In genomic region chr5:9363026-9363793, GRCh38 we compare ENCODE assay signal across 10 cellular contexts.
DNase-seq lines count a peak whose midpoint lies in the region; ATAC-seq and TF ChIP-seq lines count a peak whose summit lies in the region.
"Had no signal": no experiment of that assay in that cellular context is flagged by ENCODE, and none has a peak within 500 bp of the region (broad histone marks: within the 10 kb centered on the region; RNA-seq: fewer than 3 reads in every experiment).

No MANE protein-coding gene starts in this region.

- ATAC-seq in GM19455 (IDR thresholded peaks at IDR 0.05; ENCODE audit: unreplicated experiment): peak; percentile 70
- peak; percentile 38 for ATAC-seq in HG03064 (IDR thresholded peaks at IDR 0.05; ENCODE audit: low read depth, unreplicated experiment)
- ATAC-seq in activated CD8-positive, alpha-beta memory T cell treated with anti-CD3 and anti-CD28 coated beads, Interleukin-2, amount 10 ng/mL, durations not matched to agents 7 days and 5 days: no peak
- ATAC-seq: stimulated activated naive CD8-positive, alpha-beta T cell treated with anti-CD3 and anti-CD28 coated beads, Interleukin-15, Interleukin-2, amounts not matched to agents 100 U/mL and 50 U/mL, for 24 hours had no signal

- H3K27me3 Mint-ChIP-seq in activated CD8-positive, alpha-beta memory T cell treated with anti-CD3 and anti-CD28 coated beads, Interleukin-2, amount 10 ng/mL, durations not matched to agents 7 days and 5 days: no peaks in the 10 kb centered on the region

- CTCF ChIA-PET in GM10248 (lab: Yijun Ruan, JAX): interaction anchor here (0.6 to 5.3 kb wide), 11 partner anchors 9 to 181 kb away, joined by 3 to 45 read pairs (median 4); partner anchors contain the start of gene SEMA5A
- CTCF ChIA-PET in activated CD8-positive, alpha-beta memory T cell treated with anti-CD3 and anti-CD28 coated beads, Interleukin-2, amount 10 ng/mL, durations not matched to agents 7 days and 5 days (lab: Charles Lee): no interaction called here

- no peak overlapping the region for H3K27ac Mint-ChIP-seq in activated CD8-positive, alpha-beta memory T cell treated with anti-CD3 and anti-CD28 coated beads, Interleukin-2, amount 10 ng/mL, durations not matched to agents 7 days and 5 days

- no peak overlapping the region for H3K4me3 Mint-ChIP-seq in activated CD8-positive, alpha-beta memory T cell treated with anti-CD3 and anti-CD28 coated beads, Interleukin-2, amount 10 ng/mL, durations not matched to agents 7 days and 5 days

- H3K9me3 Mint-ChIP-seq in activated CD8-positive, alpha-beta memory T cell treated with anti-CD3 and anti-CD28 coated beads, Interleukin-2, amount 10 ng/mL, durations not matched to agents 7 days and 5 days (ENCODE audit: low read depth): no peaks in the 10 kb centered on the region

- H3K4me1 Mint-ChIP-seq in activated CD8-positive, alpha-beta memory T cell treated with anti-CD3 and anti-CD28 coated beads, Interleukin-2, amount 10 ng/mL, durations not matched to agents 7 days and 5 days: no peaks in the 10 kb centered on the region

- H3K36me3 Mint-ChIP-seq in activated CD8-positive, alpha-beta memory T cell treated with anti-CD3 and anti-CD28 coated beads, Interleukin-2, amount 10 ng/mL, durations not matched to agents 7 days and 5 days: no peaks in the 10 kb centered on the region

- DNase-seq in GM10248 (ENCODE audit: extremely low spot score): peak; percentile 25
- DNase-seq in amniotic epithelial cell (ENCODE audit: low read depth): peak; percentile 68
- DNase-seq in NCI-H2081 (lab: John Stamatoyannopoulos, UW): no peak
- no peak for DNase-seq in stimulated activated CD4-positive, alpha-beta T cell treated with anti-CD3 and anti-CD28 coated beads, Interleukin-4, amount 100 ng/mL, for 1 hour
- DNase-seq in kidney tubule cell (ENCODE audit: low spot score): no peak
- DNase-seq in activated CD8-positive, alpha-beta memory T cell treated with anti-CD3 and anti-CD28 coated beads, Interleukin-2, amount 10 ng/mL, durations not matched to agents 7 days and 5 days: no peak
- DNase-seq: effector CD8-positive, alpha-beta T cell; stimulated activated naive CD8-positive, alpha-beta T cell treated with anti-CD3 and anti-CD28 coated beads, Interleukin-15, Interleukin-2, amounts not matched to agents 100 U/mL and 50 U/mL, for 24 hours had no signal

- POLR2A ChIA-PET in GM10248 (lab: Yijun Ruan, JAX): no interaction called here

- TF ChIP-seq CTCF in GM10248 (IDR thresholded peaks at IDR 0.05; ENCODE audit: control extremely low read depth, extremely low read depth, low read depth, missing control alignments): no peak

Comparison
In these comparisons a context has a peak if more than half of its experiments do, and no peak if none do; other contexts are left out.
1. DNase-seq: peak in GM10248 (single experiment) and amniotic epithelial cell (single experiment); none in NCI-H2081 (0 of 2), stimulated activated CD4-positive, alpha-beta T cell treated with anti-CD3 and anti-CD28 coated beads, Interleukin-4, amount 100 ng/mL, for 1 hour (single experiment), kidney tubule cell (single experiment) and activated CD8-positive, alpha-beta memory T cell treated with anti-CD3 and anti-CD28 coated beads, Interleukin-2, amount 10 ng/mL, durations not matched to agents 7 days and 5 days (single experiment).